In the genomic region with DNA sequence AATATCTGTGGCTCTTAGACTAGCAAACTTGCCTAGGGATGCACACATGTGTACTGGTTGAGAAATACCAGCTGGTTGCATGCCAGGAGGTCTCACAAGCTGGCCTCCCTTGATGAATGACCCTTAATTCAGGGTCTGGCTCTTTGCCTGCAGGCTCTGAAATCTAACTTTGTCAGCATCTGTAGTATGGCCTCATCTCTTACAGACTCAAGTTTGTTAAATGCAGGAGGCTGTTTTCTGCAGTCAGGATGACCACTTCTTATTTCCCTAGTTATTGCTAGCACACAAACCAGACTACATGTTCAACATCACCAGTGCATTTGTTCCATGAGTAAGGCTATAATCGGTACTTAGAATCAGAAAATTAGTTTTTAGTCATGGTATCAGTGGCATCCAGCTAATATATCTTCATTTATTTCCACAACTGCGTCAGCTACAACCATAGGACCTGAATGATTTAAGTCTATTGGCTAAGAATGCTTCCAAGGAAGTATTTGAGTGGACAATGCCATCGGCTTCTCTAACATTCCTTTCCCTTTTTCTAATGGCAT, we compare ENCODE assay signal across 20 cellular contexts. TPM values are rescaled to one million over a fixed set of nuclear protein-coding genes. Genes with fewer than 3 reads are reported as not detected.
DNase-seq lines count a peak whose midpoint lies in the region; ATAC-seq and TF ChIP-seq lines count a peak whose summit lies in the region.
"Had no signal": no experiment of that assay in that cellular context is flagged by ENCODE, and none has a peak within 500 bp of the region (broad histone marks: within the 10 kb centered on the region; RNA-seq: fewer than 3 reads in every experiment).

No MANE protein-coding gene starts in this region.

- H3K4me3 ChIP-seq in adipocyte (ENCODE audit: low read length) (no peak overlapping the region), foreskin fibroblast (ENCODE audit: low read depth in 1 of 2, low read length in 2 of 2) (no peak overlapping the region), aorta (ENCODE audit: low read length in 2 of 2) (no peak overlapping the region)
- H3K4me3 ChIP-seq: K562 had no signal

- no peak for TF ChIP-seq CTCF in foreskin fibroblast (IDR thresholded peaks at IDR 0.05; ENCODE audit: low read depth, low read length)

- H3K9ac ChIP-seq in adipocyte (ENCODE audit: low read length) = no peak overlapping the region

- H3K27me3 ChIP-seq in adipocyte (replicated peaks; ENCODE audit: control insufficient read depth, insufficient read depth, low read length) = no peaks in the 10 kb centered on the region
- H3K27me3 ChIP-seq in aorta (ENCODE audit: control insufficient read depth in 1 of 2, insufficient read depth in 2 of 2, low read length in 1 of 2) = no peaks in the 10 kb centered on the region

- no peaks in the 10 kb centered on the region for H3K9me3 ChIP-seq in adipocyte (ENCODE audit: control insufficient read depth, low read length)
- H3K9me3 ChIP-seq in aorta (ENCODE audit: control insufficient read depth, low read length) = no peaks in the 10 kb centered on the region

- WGBS in aorta, 2 donors = 66 to 69% methylated on average over 3 of the region's 3 CpGs

- no peak overlapping the region for H3K27ac ChIP-seq in aorta (ENCODE audit: low read depth in 1 of 2, low read length in 2 of 2)

- intact Hi-C loops in aorta (cut with DNase I) = no loop called here

- H3K4me1 ChIP-seq in adipocyte (ENCODE audit: control insufficient read depth, insufficient read depth, low read length) (peaks cover 34% of the 10 kb centered on the region), aorta (ENCODE audit: control insufficient read depth in 1 of 2, insufficient read depth in 2 of 2, low read length in 2 of 2) (peaks cover 0 to under 1% of the 10 kb centered on the region in 2 donors)

- H3K36me3 ChIP-seq in adipocyte (ENCODE audit: control insufficient read depth, insufficient read depth, low read length, severe bottlenecking) (no peaks in the 10 kb centered on the region), aorta (ENCODE audit: control insufficient read depth in 1 of 2, insufficient read depth in 2 of 2, low read length in 1 of 2) (no peaks in the 10 kb centered on the region)

- DNase-seq in NCI-H82 (lab: John Stamatoyannopoulos, UW) (peak; percentile 20), NCI-H82 treated with DMSO at 0.1 percent for 48 hours (lab: John Stamatoyannopoulos, UW; ENCODE audit: unreplicated experiment) (no peak), adipocyte (ENCODE audit: low read depth) (peak; percentile 78), foreskin fibroblast (peak; percentile 83 to 91), aorta (peak; percentile 44 to 55), cerebellum (ENCODE audit: low spot score) (no peak), iPS-NIHi11 (ENCODE audit: low spot score) (no peak), GOT3 (lab: John Stamatoyannopoulos, UW) (no peak)
- DNase-seq: 8988T; activated CD4-positive, alpha-beta T cell treated with anti-CD3 and anti-CD28 coated beads for 36 hours; activated CD8-positive, alpha-beta memory T cell treated with anti-CD3 and anti-CD28 coated beads, Interleukin-2, amount 50 U/mL, for 48 hours; activated naive CD4-positive, alpha-beta T cell treated with Interleukin-2 at 50 U/mL for 16 hours; caudate nucleus; effector memory CD4-positive, alpha-beta T cell; GF-D8; NCI-H1105; SHP77 treated with DMSO at 0.1 percent for 48 hours; stimulated activated CD4-positive, alpha-beta T cell treated with anti-CD3 and anti-CD28 coated beads, Interleukin-4, amount 100 ng/mL, for 24 hours had no signal

- ATAC-seq in aorta (ENCODE audit: low FRiP score) = no peak
- ATAC-seq: activated CD4-positive, alpha-beta T cell treated with anti-CD3 and anti-CD28 coated beads for 36 hours; K562; sciatic nerve had no signal

RNA-seq across cellular contexts. Expression of gene POSTN, which starts 23.3 kb away (rescaled TPM):
- total RNA-seq in aorta (100 to 1,000 TPM; 160 to 190 TPM), cerebellum (32.7 TPM)
- 100 to 1,000 TPM; 100 to 218 TPM for polyA plus RNA-seq in aorta
- total RNA-seq: activated CD4-positive, alpha-beta T cell treated with anti-CD3 and anti-CD28 coated beads for 36 hours had no signal

Comparison
In these comparisons a context has a peak if more than half of its experiments do, and no peak if none do; other contexts are left out.
1. DNase-seq: peak in NCI-H82 (single experiment), adipocyte (single experiment), foreskin fibroblast (2 of 2) and aorta (2 of 2); none in NCI-H82 treated with DMSO at 0.1 percent for 48 hours (single experiment), cerebellum (single experiment), iPS-NIHi11 (single experiment) and GOT3 (single experiment).